10 cellular contexts compared by ENCODE assay signal in genomic region chr5:34598177-34598794, GRCh38. TPM values are rescaled to one million over a fixed set of nuclear protein-coding genes. Genes with fewer than 3 reads are reported as not detected.
DNase-seq lines count a peak whose midpoint lies in the region; ATAC-seq, FAIRE-seq and TF ChIP-seq lines count a peak whose summit lies in the region.
"Had no signal": no experiment of that assay in that cellular context is flagged by ENCODE, and none has a peak within 500 bp of the region (broad histone marks: within the 10 kb centered on the region; RNA-seq: fewer than 3 reads in every experiment).

No MANE protein-coding gene starts in this region.

- no peak for TF ChIP-seq EP300 in HepG2 (IDR thresholded peaks at IDR 0.05; ENCODE audit: low read depth in 2 of 2, low read length in 2 of 2)
- no peak for TF ChIP-seq EP300 in HepG2 (CRISPR knock-in tag; IDR thresholded peaks at IDR 0.05; ENCODE audit: borderline replicate concordance)

- ATAC-seq in HepG2: no peak
- ATAC-seq in aorta (ENCODE audit: low FRiP score): peak; percentile 83
- ATAC-seq: WTC11 had no signal

- TF ChIP-seq RAD21 in liver (IDR thresholded peaks at IDR 0.05) (no peak), HepG2 (CRISPR knock-in tag; IDR thresholded peaks at IDR 0.05) (no peak)

- DNase-seq in HepG2 (ENCODE audit: low spot score) (no peak), astrocyte (ENCODE audit: low read depth) (peak; percentile 96), hepatic stellate cell (ENCODE audit: low spot score) (peak; percentile 74), aorta (no peak), NCI-H1048 (lab: John Stamatoyannopoulos, UW) (no peak)
- DNase-seq in activated CD4-positive, alpha-beta T cell treated with anti-CD3 and anti-CD28 coated beads for 4 hours: no peak
- no peak for DNase-seq in activated CD4-positive, alpha-beta memory T cell treated with anti-CD3 and anti-CD28 coated beads, Interleukin-2, amount 10 ng/mL, durations not matched to agents 7 days and 5 days

- H2AFZ ChIP-seq in HepG2 (ENCODE audit: low read length) (no peak overlapping the region), astrocyte (ENCODE audit: low read depth, low read length) (no peak overlapping the region)

- no peaks in the 10 kb centered on the region for H3K27me3 Mint-ChIP-seq in astrocyte (ENCODE audit: low read depth, unreplicated experiment)
- H3K27me3 Mint-ChIP-seq in activated CD4-positive, alpha-beta memory T cell treated with anti-CD3 and anti-CD28 coated beads, Interleukin-2, amount 10 ng/mL, durations not matched to agents 7 days and 5 days: peaks cover 3% of the 10 kb centered on the region

- no peaks in the 10 kb centered on the region for H3K9me3 ChIP-seq in liver (ENCODE audit: control insufficient read depth in 4 of 4, low read length in 3 of 4)
- H3K9me3 ChIP-seq in HepG2 (ENCODE audit: low read length): no peaks in the 10 kb centered on the region
- no peaks in the 10 kb centered on the region for H3K9me3 ChIP-seq in astrocyte (ENCODE audit: insufficient read depth, low read depth, low read length)
- no peaks in the 10 kb centered on the region for H3K9me3 ChIP-seq in aorta (ENCODE audit: control insufficient read depth, low read length)

- TF ChIP-seq CTCF in liver (IDR thresholded peaks at IDR 0.05; ENCODE audit: low read depth, low read length, missing input control) (no peak), HepG2 (CRISPR knock-in tag; IDR thresholded peaks at IDR 0.05) (no peak), astrocyte (IDR thresholded peaks at IDR 0.05; ENCODE audit: insufficient read depth, low read depth, low read length) (no peak)

- no TSS peak for BruUV-seq in HepG2 (replicated peaks; lab: Mats Ljungman, UMichigan)

- 65% methylated on average over 5 of the region's 5 CpGs for WGBS in liver
- WGBS in HepG2 (ENCODE audit: low lambda C conversion rate): 25% methylated on average over 5 of the region's 5 CpGs
- WGBS in aorta, 2 donors: 44 to 55% methylated on average over 5 of the region's 5 CpGs

- TF ChIP-seq POLR2A in HepG2 (IDR thresholded peaks at IDR 0.05; ENCODE audit: insufficient read depth in 1 of 2, low read depth in 2 of 2, low read length in 2 of 2): no peak

- H3K79me2 ChIP-seq in HepG2 (ENCODE audit: insufficient read depth, low read length) (no peaks in the 10 kb centered on the region), astrocyte (ENCODE audit: insufficient read depth, low read length) (no peaks in the 10 kb centered on the region)

- POLR2A ChIA-PET in HepG2 (lab: Yijun Ruan, JAX): no interaction called here
- POLR2A ChIA-PET in activated CD4-positive, alpha-beta memory T cell treated with anti-CD3 and anti-CD28 coated beads, Interleukin-2, amount 10 ng/mL, durations not matched to agents 7 days and 5 days (lab: Charles Lee): no interaction called here

- no peaks in the 10 kb centered on the region for H3K4me1 ChIP-seq in liver (ENCODE audit: control insufficient read depth in 4 of 4, insufficient read depth in 4 of 4, low read length in 3 of 4)
- H3K4me1 ChIP-seq in HepG2 (ENCODE audit: insufficient read depth, low read length): 0 out of 2 replicates have a peak, but pooled peaks cover 5% of the 10 kb centered on the region
- peaks cover 26% of the 10 kb centered on the region for H3K4me1 ChIP-seq in astrocyte (ENCODE audit: insufficient read depth, low read length)
- H3K4me1 ChIP-seq in aorta (ENCODE audit: control insufficient read depth in 1 of 2, insufficient read depth in 2 of 2, low read length in 2 of 2): peaks cover 4 to 6% of the 10 kb centered on the region in 2 donors

- no peak overlapping the region for H3K4me3 Mint-ChIP-seq in astrocyte (ENCODE audit: unreplicated experiment)
- no peak overlapping the region for H3K4me3 Mint-ChIP-seq in activated CD4-positive, alpha-beta memory T cell treated with anti-CD3 and anti-CD28 coated beads, Interleukin-2, amount 10 ng/mL, durations not matched to agents 7 days and 5 days
- H3K4me3 Mint-ChIP-seq: WTC11 had no signal

- H3K27ac Mint-ChIP-seq in astrocyte (ENCODE audit: unreplicated experiment): no peak overlapping the region
- H3K27ac Mint-ChIP-seq in activated CD4-positive, alpha-beta memory T cell treated with anti-CD3 and anti-CD28 coated beads, Interleukin-2, amount 10 ng/mL, durations not matched to agents 7 days and 5 days: no peak overlapping the region
- H3K27ac Mint-ChIP-seq: WTC11 had no signal

- no peaks in the 10 kb centered on the region for H3K36me3 ChIP-seq in liver (ENCODE audit: control insufficient read depth in 4 of 4, insufficient read depth in 3 of 4, low read depth in 1 of 4, low read length in 3 of 4)
- no peaks in the 10 kb centered on the region for H3K36me3 ChIP-seq in HepG2 (replicated peaks in 1 of 2; ENCODE audit: control insufficient read depth in 1 of 2, insufficient read depth in 2 of 2, low read length in 2 of 2)
- no peaks in the 10 kb centered on the region for H3K36me3 ChIP-seq in astrocyte (ENCODE audit: insufficient read depth, low read length)
- no peaks in the 10 kb centered on the region for H3K36me3 ChIP-seq in aorta (ENCODE audit: control insufficient read depth in 1 of 2, insufficient read depth in 2 of 2, low read length in 1 of 2)

- FAIRE-seq in HepG2 (lab: Jason Lieb, UNC) (no peak), astrocyte (lab: Jason Lieb, UNC) (peak; percentile 56)
- FAIRE-seq: D721Med had no signal

- H3K27me3 ChIP-seq in liver (ENCODE audit: control insufficient read depth in 4 of 4, insufficient read depth in 4 of 4, low read length in 3 of 4): no peaks in the 10 kb centered on the region
- no peaks in the 10 kb centered on the region; a peak in 2 of 5 replicates for H3K27me3 ChIP-seq in HepG2 (ENCODE audit: control insufficient read depth in 1 of 2, insufficient read depth in 2 of 2, low read length in 2 of 2)
- H3K27me3 ChIP-seq in astrocyte (ENCODE audit: insufficient read depth, low read length): no peaks in the 10 kb centered on the region
- no peaks in the 10 kb centered on the region for H3K27me3 ChIP-seq in aorta (ENCODE audit: control insufficient read depth in 1 of 2, insufficient read depth in 2 of 2, low read length in 1 of 2)

- peaks cover 4% of the 10 kb centered on the region for H3K9me3 Mint-ChIP-seq in astrocyte (ENCODE audit: unreplicated experiment)
- H3K9me3 Mint-ChIP-seq in activated CD4-positive, alpha-beta memory T cell treated with anti-CD3 and anti-CD28 coated beads, Interleukin-2, amount 10 ng/mL, durations not matched to agents 7 days and 5 days: no peaks in the 10 kb centered on the region

- H4K20me1 ChIP-seq in HepG2 (ENCODE audit: insufficient read depth, low read length) (no peaks in the 10 kb centered on the region), astrocyte (ENCODE audit: insufficient read depth, low read length) (no peaks in the 10 kb centered on the region)

- H3K27ac ChIP-seq in liver (ENCODE audit: low read depth in 1 of 2, low read length in 2 of 2) (no peak overlapping the region), HepG2 (ENCODE audit: extremely low read length, insufficient read depth, low read length) (no peak overlapping the region), astrocyte (ENCODE audit: low read depth, low read length) (peak overlapping the region; percentile 88), aorta (ENCODE audit: low read depth in 1 of 2, low read length in 2 of 2) (peak overlapping the region in 1 of 2 donors; percentile 17)

- H3K4me3 ChIP-seq in liver (ENCODE audit: low read depth in 1 of 3, low read length in 3 of 3): no peak overlapping the region
- no peak overlapping the region for H3K4me3 ChIP-seq in HepG2 (replicated peaks in 1 of 3; ENCODE audit: insufficient read depth in 1 of 3, low read depth in 2 of 3, low read length in 3 of 3)
- H3K4me3 ChIP-seq in astrocyte (ENCODE audit: insufficient read depth, low read depth, low read length): peak overlapping the region; percentile 22
- no peak overlapping the region for H3K4me3 ChIP-seq in aorta (ENCODE audit: low read length in 2 of 2)

- H3K9ac ChIP-seq in liver (ENCODE audit: low read depth in 1 of 2, low read length in 2 of 2) (no peak overlapping the region), HepG2 (ENCODE audit: insufficient read depth, low read depth, low read length) (no peak overlapping the region), astrocyte (ENCODE audit: low read length) (peak overlapping the region; percentile 63)

- H3K36me3 Mint-ChIP-seq in astrocyte (ENCODE audit: low read depth, unreplicated experiment): no peaks in the 10 kb centered on the region
- no peaks in the 10 kb centered on the region for H3K36me3 Mint-ChIP-seq in activated CD4-positive, alpha-beta memory T cell treated with anti-CD3 and anti-CD28 coated beads, Interleukin-2, amount 10 ng/mL, durations not matched to agents 7 days and 5 days (ENCODE audit: low read depth)

- H3K4me2 ChIP-seq in HepG2 (ENCODE audit: low read depth, low read length) (no peak overlapping the region), astrocyte (ENCODE audit: low read length) (peak overlapping the region; percentile 68)

- in situ Hi-C loops in HepG2 (cut with HindIII; ENCODE audit: extremely low pct_ligation_motif_present, low pct_unique_long_range_greater_than_20kb): no loop called here

- peaks cover 18% of the 10 kb centered on the region for H3K4me1 Mint-ChIP-seq in astrocyte (ENCODE audit: low read depth, unreplicated experiment)
- H3K4me1 Mint-ChIP-seq in activated CD4-positive, alpha-beta memory T cell treated with anti-CD3 and anti-CD28 coated beads, Interleukin-2, amount 10 ng/mL, durations not matched to agents 7 days and 5 days: no peaks in the 10 kb centered on the region

- CTCF ChIA-PET in HepG2 (lab: Yijun Ruan, JAX; ENCODE audit: low intra/inter-chr PET ratio, low total read pairs): no interaction called here
- CTCF ChIA-PET in activated CD4-positive, alpha-beta memory T cell treated with anti-CD3 and anti-CD28 coated beads, Interleukin-2, amount 10 ng/mL, durations not matched to agents 7 days and 5 days (lab: Charles Lee): no interaction called here

- intact Hi-C loops in HepG2 (cut with micrococcal nuclease; ENCODE audit: unreplicated experiment): no loop called here
- intact Hi-C loops in aorta (cut with DNase I): loop anchor here in 1 of 2 donors (5.0 kb wide), 1 partner anchor 46 kb away; no protein-coding TSS in a partner anchor

RNA-seq across cellular contexts. Expression of gene RAI14, which starts 57.8 kb away (rescaled TPM):
- total RNA-seq in liver (10 to 100 TPM; 12.5 to 21.4 TPM), HepG2 (2016; rRNA removed; fragmentation: Illumina TruSeq; extraction: Trizol) (18.2 and 26.6 TPM in 2 replicates), astrocyte (307 and 315 TPM in 2 replicates), aorta (100 to 1,000 TPM in 1 of 2 donors, 10 to 100 TPM in 1; 99.8 to 214 TPM)
- polyA plus RNA-seq in liver (10 to 100 TPM in 1 of 2 donors, 1 to 10 TPM in 1; 7.8 to 10.3 TPM), HepG2 (2011; rRNA removed) (12.3 and 12.6 TPM in 2 replicates), aorta (10 to 100 TPM; 19.4 to 46.3 TPM)
- 2.0 and 2.7 TPM in 2 replicates for total RNA-seq in HepG2 (2016; cell fraction: cytosol; rRNA removed; fragmentation: Illumina TruSeq; extraction: Trizol; ENCODE audit: low read depth)
- 18.6 and 25.3 TPM in 2 replicates for total RNA-seq in HepG2 (2016; cell fraction: insoluble cytoplasmic fraction; rRNA removed; fragmentation: Illumina TruSeq; extraction: Trizol)
- 10.1 and 10.7 TPM in 2 replicates for total RNA-seq in HepG2 (2016; cell fraction: membrane; rRNA removed; fragmentation: Illumina TruSeq; extraction: Trizol)
- 12.7 and 16.1 TPM in 2 replicates for total RNA-seq in HepG2 (2016; cell fraction: nucleus; rRNA removed; fragmentation: Illumina TruSeq; extraction: Trizol)
- polyA plus RNA-seq in HepG2 (2011; cell fraction: cytosol; rRNA removed): 8.2 and 17.6 TPM in 2 replicates
- polyA plus RNA-seq in HepG2 (2011; cell fraction: nucleus; rRNA removed): 9.7 and 9.9 TPM in 2 replicates
- 9.8 and 13.8 TPM in 2 replicates for polyA plus RNA-seq in HepG2 (2012)
- polyA plus RNA-seq in HepG2 (2016; cell fraction: cytosol; fragmentation: Illumina TruSeq; extraction: Trizol; ENCODE audit: low read depth): 2.3 and 2.9 TPM in 2 replicates
- 21.5 and 21.9 TPM in 2 replicates for polyA plus RNA-seq in HepG2 (2016; cell fraction: insoluble cytoplasmic fraction; fragmentation: Illumina TruSeq; extraction: Trizol; ENCODE audit: low read depth)
- polyA plus RNA-seq in HepG2 (2016; cell fraction: membrane; fragmentation: Illumina TruSeq; extraction: Trizol; ENCODE audit: low read depth): 4.3 and 5.3 TPM in 2 replicates
- polyA plus RNA-seq in HepG2 (2016; cell fraction: nucleus; fragmentation: Illumina TruSeq; extraction: Trizol; ENCODE audit: insufficient read depth, low read depth): 12.4 and 16.3 TPM in 2 replicates
- polyA minus RNA-seq in HepG2 (2011; rRNA and poly(A)+ RNA removed; ENCODE audit: low replicate concordance): 23.8 and 42.0 TPM in 2 replicates
- polyA minus RNA-seq in HepG2 (2011; cell fraction: cytosol; rRNA and poly(A)+ RNA removed): 5.7 and 14.3 TPM in 2 replicates
- 13.2 and 14.3 TPM in 2 replicates for polyA minus RNA-seq in HepG2 (2011; cell fraction: nucleus; rRNA and poly(A)+ RNA removed)
- total RNA-seq in activated CD4-positive, alpha-beta memory T cell treated with anti-CD3 and anti-CD28 coated beads, Interleukin-2, amount 10 ng/mL, durations not matched to agents 7 days and 5 days: 1 to 10 TPM in 1 of 2 experiments, under 1 TPM in 1; 0.76 to 1.0 TPM

Comparison
In these comparisons a context has a peak if more than half of its experiments do, and no peak if none do; other contexts are left out.
1. DNase-seq: peak in astrocyte (single experiment) and hepatic stellate cell (single experiment); none in HepG2 (single experiment), aorta (0 of 2), activated CD4-positive, alpha-beta T cell treated with anti-CD3 and anti-CD28 coated beads for 4 hours (0 of 2), activated CD4-positive, alpha-beta memory T cell treated with anti-CD3 and anti-CD28 coated beads, Interleukin-2, amount 10 ng/mL, durations not matched to agents 7 days and 5 days (single experiment) and NCI-H1048 (single experiment).